ENCODE assay signal across 1 cellular context in genomic region chr20:64006490-64006889, GRCh38.
TF ChIP-seq lines count a peak whose summit lies in the region.

No MANE protein-coding gene starts in this region.

TF ChIP-seq in HepG2, 621 proteins besides CTCF, POLR2A, EP300 and RAD21:
- TF ChIP-seq ZNF274 (CRISPR knock-in tag; IDR thresholded peaks at IDR 0.05), result 0 out of 2 replicates have a peak, but pooled peaks have one; percentile 43
- TF ChIP-seq MTF2 (CRISPR knock-in tag; IDR thresholded peaks at IDR 0.05; ENCODE audit: borderline replicate concordance), result no peak
TF ChIP-seq in HepG2: peak in this region for 1.
